ENCODE assay signal across 1 cellular context in the genomic region with DNA sequence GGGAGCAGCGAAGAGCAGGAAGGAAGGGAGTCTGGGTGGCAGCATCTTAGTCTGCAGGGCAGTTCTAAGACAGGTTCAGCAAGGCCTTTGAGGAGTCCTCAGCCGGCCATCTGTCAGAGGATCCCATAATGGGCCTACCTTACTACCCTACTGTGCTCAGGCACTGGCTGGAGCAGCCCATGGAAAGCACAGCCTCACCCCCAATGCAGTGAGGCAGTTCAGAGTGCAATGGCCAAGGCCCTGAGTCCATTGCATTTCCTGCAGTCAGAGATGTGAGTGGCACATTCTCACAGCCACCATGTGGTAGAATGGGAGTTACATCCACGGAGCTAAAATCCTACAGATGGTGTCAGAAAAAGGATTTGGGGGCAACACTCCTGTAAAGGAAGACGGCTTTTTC.
TF ChIP-seq lines count a peak whose summit lies in the region.

No MANE protein-coding gene starts in this region.

TF ChIP-seq in GM23338, 12 proteins besides CTCF, POLR2A, EP300 and RAD21:
- TF ChIP-seq, protein P1, sequence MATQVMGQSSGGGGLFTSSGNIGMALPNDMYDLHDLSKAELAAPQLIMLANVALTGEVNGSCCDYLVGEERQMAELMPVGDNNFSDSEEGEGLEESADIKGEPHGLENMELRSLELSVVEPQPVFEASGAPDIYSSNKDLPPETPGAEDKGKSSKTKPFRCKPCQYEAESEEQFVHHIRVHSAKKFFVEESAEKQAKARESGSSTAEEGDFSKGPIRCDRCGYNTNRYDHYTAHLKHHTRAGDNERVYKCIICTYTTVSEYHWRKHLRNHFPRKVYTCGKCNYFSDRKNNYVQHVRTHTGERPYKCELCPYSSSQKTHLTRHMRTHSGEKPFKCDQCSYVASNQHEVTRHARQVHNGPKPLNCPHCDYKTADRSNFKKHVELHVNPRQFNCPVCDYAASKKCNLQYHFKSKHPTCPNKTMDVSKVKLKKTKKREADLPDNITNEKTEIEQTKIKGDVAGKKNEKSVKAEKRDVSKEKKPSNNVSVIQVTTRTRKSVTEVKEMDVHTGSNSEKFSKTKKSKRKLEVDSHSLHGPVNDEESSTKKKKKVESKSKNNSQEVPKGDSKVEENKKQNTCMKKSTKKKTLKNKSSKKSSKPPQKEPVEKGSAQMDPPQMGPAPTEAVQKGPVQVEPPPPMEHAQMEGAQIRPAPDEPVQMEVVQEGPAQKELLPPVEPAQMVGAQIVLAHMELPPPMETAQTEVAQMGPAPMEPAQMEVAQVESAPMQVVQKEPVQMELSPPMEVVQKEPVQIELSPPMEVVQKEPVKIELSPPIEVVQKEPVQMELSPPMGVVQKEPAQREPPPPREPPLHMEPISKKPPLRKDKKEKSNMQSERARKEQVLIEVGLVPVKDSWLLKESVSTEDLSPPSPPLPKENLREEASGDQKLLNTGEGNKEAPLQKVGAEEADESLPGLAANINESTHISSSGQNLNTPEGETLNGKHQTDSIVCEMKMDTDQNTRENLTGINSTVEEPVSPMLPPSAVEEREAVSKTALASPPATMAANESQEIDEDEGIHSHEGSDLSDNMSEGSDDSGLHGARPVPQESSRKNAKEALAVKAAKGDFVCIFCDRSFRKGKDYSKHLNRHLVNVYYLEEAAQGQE (IDR thresholded peaks at IDR 0.05; ENCODE audit: unreplicated experiment) = no peak
- no peak for TF ChIP-seq ZNF331 (CRISPR knock-in tag; IDR thresholded peaks at IDR 0.05; ENCODE audit: low read depth)
- TF ChIP-seq, protein P2, sequence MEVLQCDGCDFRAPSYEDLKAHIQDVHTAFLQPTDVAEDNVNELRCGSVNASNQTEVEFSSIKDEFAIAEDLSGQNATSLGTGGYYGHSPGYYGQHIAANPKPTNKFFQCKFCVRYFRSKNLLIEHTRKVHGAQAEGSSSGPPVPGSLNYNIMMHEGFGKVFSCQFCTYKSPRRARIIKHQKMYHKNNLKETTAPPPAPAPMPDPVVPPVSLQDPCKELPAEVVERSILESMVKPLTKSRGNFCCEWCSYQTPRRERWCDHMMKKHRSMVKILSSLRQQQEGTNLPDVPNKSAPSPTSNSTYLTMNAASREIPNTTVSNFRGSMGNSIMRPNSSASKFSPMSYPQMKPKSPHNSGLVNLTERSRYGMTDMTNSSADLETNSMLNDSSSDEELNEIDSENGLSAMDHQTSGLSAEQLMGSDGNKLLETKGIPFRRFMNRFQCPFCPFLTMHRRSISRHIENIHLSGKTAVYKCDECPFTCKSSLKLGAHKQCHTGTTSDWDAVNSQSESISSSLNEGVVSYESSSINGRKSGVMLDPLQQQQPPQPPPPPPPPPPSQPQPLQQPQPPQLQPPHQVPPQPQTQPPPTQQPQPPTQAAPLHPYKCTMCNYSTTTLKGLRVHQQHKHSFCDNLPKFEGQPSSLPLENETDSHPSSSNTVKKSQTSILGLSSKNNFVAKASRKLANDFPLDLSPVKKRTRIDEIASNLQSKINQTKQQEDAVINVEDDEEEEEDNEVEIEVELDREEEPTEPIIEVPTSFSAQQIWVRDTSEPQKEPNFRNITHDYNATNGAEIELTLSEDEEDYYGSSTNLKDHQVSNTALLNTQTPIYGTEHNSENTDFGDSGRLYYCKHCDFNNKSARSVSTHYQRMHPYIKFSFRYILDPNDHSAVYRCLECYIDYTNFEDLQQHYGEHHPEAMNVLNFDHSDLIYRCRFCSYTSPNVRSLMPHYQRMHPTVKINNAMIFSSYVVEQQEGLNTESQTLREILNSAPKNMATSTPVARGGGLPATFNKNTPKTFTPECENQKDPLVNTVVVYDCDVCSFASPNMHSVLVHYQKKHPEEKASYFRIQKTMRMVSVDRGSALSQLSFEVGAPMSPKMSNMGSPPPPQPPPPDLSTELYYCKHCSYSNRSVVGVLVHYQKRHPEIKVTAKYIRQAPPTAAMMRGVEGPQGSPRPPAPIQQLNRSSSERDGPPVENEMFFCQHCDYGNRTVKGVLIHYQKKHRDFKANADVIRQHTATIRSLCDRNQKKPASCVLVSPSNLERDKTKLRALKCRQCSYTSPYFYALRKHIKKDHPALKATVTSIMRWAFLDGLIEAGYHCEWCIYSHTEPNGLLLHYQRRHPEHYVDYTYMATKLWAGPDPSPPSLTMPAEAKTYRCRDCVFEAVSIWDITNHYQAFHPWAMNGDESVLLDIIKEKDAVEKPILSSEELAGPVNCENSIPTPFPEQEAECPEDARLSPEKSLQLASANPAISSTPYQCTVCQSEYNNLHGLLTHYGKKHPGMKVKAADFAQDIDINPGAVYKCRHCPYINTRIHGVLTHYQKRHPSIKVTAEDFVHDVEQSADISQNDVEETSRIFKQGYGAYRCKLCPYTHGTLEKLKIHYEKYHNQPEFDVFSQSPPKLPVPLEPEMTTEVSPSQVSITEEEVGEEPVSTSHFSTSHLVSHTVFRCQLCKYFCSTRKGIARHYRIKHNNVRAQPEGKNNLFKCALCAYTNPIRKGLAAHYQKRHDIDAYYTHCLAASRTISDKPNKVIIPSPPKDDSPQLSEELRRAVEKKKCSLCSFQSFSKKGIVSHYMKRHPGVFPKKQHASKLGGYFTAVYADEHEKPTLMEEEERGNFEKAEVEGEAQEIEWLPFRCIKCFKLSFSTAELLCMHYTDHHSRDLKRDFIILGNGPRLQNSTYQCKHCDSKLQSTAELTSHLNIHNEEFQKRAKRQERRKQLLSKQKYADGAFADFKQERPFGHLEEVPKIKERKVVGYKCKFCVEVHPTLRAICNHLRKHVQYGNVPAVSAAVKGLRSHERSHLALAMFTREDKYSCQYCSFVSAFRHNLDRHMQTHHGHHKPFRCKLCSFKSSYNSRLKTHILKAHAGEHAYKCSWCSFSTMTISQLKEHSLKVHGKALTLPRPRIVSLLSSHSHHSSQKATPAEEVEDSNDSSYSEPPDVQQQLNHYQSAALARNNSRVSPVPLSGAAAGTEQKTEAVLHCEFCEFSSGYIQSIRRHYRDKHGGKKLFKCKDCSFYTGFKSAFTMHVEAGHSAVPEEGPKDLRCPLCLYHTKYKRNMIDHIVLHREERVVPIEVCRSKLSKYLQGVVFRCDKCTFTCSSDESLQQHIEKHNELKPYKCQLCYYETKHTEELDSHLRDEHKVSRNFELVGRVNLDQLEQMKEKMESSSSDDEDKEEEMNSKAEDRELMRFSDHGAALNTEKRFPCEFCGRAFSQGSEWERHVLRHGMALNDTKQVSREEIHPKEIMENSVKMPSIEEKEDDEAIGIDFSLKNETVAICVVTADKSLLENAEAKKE (CRISPR knock-in tag; IDR thresholded peaks at IDR 0.05) = no peak
- no peak for TF ChIP-seq JUNB (IDR thresholded peaks at IDR 0.05; ENCODE audit: unreplicated experiment)
- no peak for TF ChIP-seq STAT1 (IDR thresholded peaks at IDR 0.05; ENCODE audit: unreplicated experiment)
TF ChIP-seq in GM23338: peak in this region for 0.
